Comparison of ENCODE assay signal across 14 cellular contexts in the genomic region with DNA sequence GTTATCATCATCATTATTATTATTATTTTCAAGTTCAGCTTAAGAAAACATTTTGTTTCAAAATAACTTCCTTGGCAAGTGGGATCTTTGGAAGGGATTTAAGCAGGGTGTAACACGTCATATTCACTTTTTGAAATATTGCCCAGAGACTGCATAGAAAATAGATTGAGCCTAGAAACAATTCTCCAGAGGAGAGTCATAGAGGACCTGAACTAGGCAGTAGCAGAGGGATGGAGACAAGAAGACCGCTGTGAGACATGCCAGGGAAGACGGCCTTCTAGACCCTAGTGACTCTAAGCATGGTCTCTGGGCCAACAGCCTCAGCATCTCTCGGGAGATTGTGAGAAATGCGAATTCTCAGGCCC. TPM values are rescaled to one million over a fixed set of nuclear protein-coding genes. Genes with fewer than 3 reads are reported as not detected.
"Had no signal": no experiment of that assay in that cellular context is flagged by ENCODE, and none has a peak within 500 bp of the region (broad histone marks: within the 10 kb centered on the region; RNA-seq: fewer than 3 reads in every experiment).

No MANE protein-coding gene starts in this region.

- H3K27ac Mint-ChIP-seq: activated CD4-positive, alpha-beta T cell treated with anti-CD3 and anti-CD28 coated beads for 36 hours; activated naive CD4-positive, alpha-beta T cell treated with anti-CD3 and anti-CD28 coated beads, Interleukin-2, amount 50 U/mL, for 72 hours; memory B cell; naive thymus-derived CD4-positive, alpha-beta T cell; T-helper 2 cell treated with Interferon-gamma antibody and Interleukin-4, amounts not matched to agents 5 μg/mL and 100 μg/mL, for 36 hours; type B pancreatic cell; WTC11 had no signal

- H3K4me3 ChIP-seq: suprapubic skin had no signal

- H3K9me3 Mint-ChIP-seq: activated naive CD4-positive, alpha-beta T cell treated with anti-CD3 and anti-CD28 coated beads, Interleukin-2, amount 50 U/mL, for 72 hours; T-helper 2 cell treated with Interferon-gamma antibody and Interleukin-4, amounts not matched to agents 5 μg/mL and 100 μg/mL, for 36 hours had no signal

- H3K36me3 Mint-ChIP-seq: memory B cell; naive thymus-derived CD4-positive, alpha-beta T cell had no signal

- H3K36me3 ChIP-seq: suprapubic skin had no signal

- H3K4me1 ChIP-seq: parathyroid adenoma, suprapubic skin had no signal

- H3K9ac ChIP-seq: parathyroid adenoma had no signal

- H3K4me1 Mint-ChIP-seq: activated CD4-positive, alpha-beta T cell treated with anti-CD3 and anti-CD28 coated beads for 36 hours; naive thymus-derived CD4-positive, alpha-beta T cell had no signal

- H3K9me3 ChIP-seq: suprapubic skin had no signal

- DNase-seq: activated CD4-positive, alpha-beta T cell treated with anti-CD3 and anti-CD28 coated beads for 36 hours; activated CD4-positive, alpha-beta T cell treated with anti-CD3 and anti-CD28 coated beads, Interleukin-2, amount 50 U/mL, for 48 hours; activated gamma-delta T cell; caudate nucleus; erythroblast; naive thymus-derived CD4-positive, alpha-beta T cell; stimulated activated naive CD8-positive, alpha-beta T cell treated with anti-CD3 and anti-CD28 coated beads, Interleukin-15, Interleukin-2, amounts not matched to agents 100 U/mL and 50 U/mL, for 24 hours had no signal

- H2AFZ ChIP-seq: parathyroid adenoma had no signal

- H3K27me3 ChIP-seq: suprapubic skin had no signal

- H3K27ac ChIP-seq: parathyroid adenoma, suprapubic skin had no signal

- H3K4me3 Mint-ChIP-seq: activated CD4-positive, alpha-beta T cell treated with anti-CD3 and anti-CD28 coated beads for 36 hours; memory B cell; naive thymus-derived CD4-positive, alpha-beta T cell; T-helper 2 cell treated with Interferon-gamma antibody and Interleukin-4, amounts not matched to agents 5 μg/mL and 100 μg/mL, for 36 hours; type B pancreatic cell; WTC11 had no signal

- ATAC-seq: activated CD4-positive, alpha-beta T cell treated with anti-CD3 and anti-CD28 coated beads for 36 hours; activated naive CD4-positive, alpha-beta T cell treated with anti-CD3 and anti-CD28 coated beads, Interleukin-2, amount 50 U/mL, for 72 hours; naive thymus-derived CD4-positive, alpha-beta T cell; stimulated activated naive CD8-positive, alpha-beta T cell treated with anti-CD3 and anti-CD28 coated beads, Interleukin-15, Interleukin-2, amounts not matched to agents 100 U/mL and 50 U/mL, for 24 hours; WTC11 had no signal

RNA-seq across cellular contexts. Expression of a gene that starts 55.5 kb away (rescaled TPM):
- total RNA-seq: activated CD4-positive, alpha-beta T cell treated with anti-CD3 and anti-CD28 coated beads for 36 hours had no signal
